Comparison of ENCODE assay signal across 1 cellular context in genomic region chr11:73661035-73661628, GRCh38.
TF ChIP-seq lines count a peak whose summit lies in the region.

No MANE protein-coding gene starts in this region.

TF ChIP-seq in HepG2, 621 proteins besides CTCF, POLR2A, EP300 and RAD21 (continued from another document and continues in another):
- TF ChIP-seq HOMEZ (CRISPR knock-in tag; IDR thresholded peaks at IDR 0.05; ENCODE audit: low read depth) (0 out of 2 replicates have a peak, but pooled peaks have one; percentile 28), CEBPB (IDR thresholded peaks at IDR 0.05; ENCODE audit: borderline replicate concordance, low read depth, low read length) (no peak), PRPF4 (IDR thresholded peaks at IDR 0.05; ENCODE audit: low read depth, low read length, poor library complexity, severe bottlenecking) (peak; percentile 96), KDM5B (CRISPR knock-in tag; IDR thresholded peaks at IDR 0.05; ENCODE audit: borderline replicate concordance) (peak; percentile 58; the same call in 1 of the 2 replicates), MATR3 (CRISPR knock-in tag; IDR thresholded peaks at IDR 0.05) (no peak), ZNF646 (CRISPR knock-in tag; IDR thresholded peaks at IDR 0.05) (0 out of 2 replicates have a peak, but pooled peaks have one; percentile 27), POGZ (CRISPR knock-in tag; IDR thresholded peaks at IDR 0.05) (peak; percentile 86), XRCC5 (optimal IDR thresholded peaks at IDR 0.05; ENCODE audit: low read length) (peak; percentile 17), DRAP1 (CRISPR knock-in tag; IDR thresholded peaks at IDR 0.05) (no peak), PLSCR1 (CRISPR knock-in tag; IDR thresholded peaks at IDR 0.05; ENCODE audit: borderline replicate concordance) (no peak), NFE2L1 (CRISPR knock-in tag; IDR thresholded peaks at IDR 0.05; ENCODE audit: borderline replicate concordance) (peak; percentile 33; the same call in 1 of the 2 replicates), CCDC6 (CRISPR knock-in tag; IDR thresholded peaks at IDR 0.05) (peak; percentile 72), MTA1 (CRISPR knock-in tag; IDR thresholded peaks at IDR 0.05; ENCODE audit: borderline replicate concordance) (no peak), HNF1B (CRISPR knock-in tag; IDR thresholded peaks at IDR 0.05) (0 out of 2 replicates have a peak, but pooled peaks have one; percentile 30), FOXO1 (CRISPR knock-in tag; IDR thresholded peaks at IDR 0.05) (peak; percentile 49), ZNF496 (CRISPR knock-in tag; IDR thresholded peaks at IDR 0.05; ENCODE audit: insufficient replicate concordance) (no peak), TAF15 (IDR thresholded peaks at IDR 0.05; ENCODE audit: low read depth, low read length, poor library complexity, severe bottlenecking) (no peak), ZNF720 (CRISPR knock-in tag; IDR thresholded peaks at IDR 0.05) (no peak), ZNF367 (CRISPR knock-in tag; IDR thresholded peaks at IDR 0.05; ENCODE audit: borderline replicate concordance) (no peak), ZBTB4 (CRISPR knock-in tag; IDR thresholded peaks at IDR 0.05; ENCODE audit: borderline replicate concordance) (peak; percentile 97; the same call in 1 of the 2 replicates), MED8 (CRISPR knock-in tag; IDR thresholded peaks at IDR 0.05; ENCODE audit: insufficient replicate concordance) (peak; percentile 23), AGO2 (optimal IDR thresholded peaks at IDR 0.05; ENCODE audit: low read depth, low read length) (peak; percentile 94), NR1H2 (CRISPR knock-in tag; IDR thresholded peaks at IDR 0.05; ENCODE audit: borderline replicate concordance, low read depth) (0 out of 2 replicates have a peak, but pooled peaks have one; percentile 26), SALL2 (CRISPR knock-in tag; IDR thresholded peaks at IDR 0.05) (no peak), TEAD3 (CRISPR knock-in tag; optimal IDR thresholded peaks at IDR 0.05; ENCODE audit: borderline replicate concordance) (peak; percentile 74), RELA (CRISPR knock-in tag; IDR thresholded peaks at IDR 0.05) (no peak), JUN (CRISPR knock-in tag; IDR thresholded peaks at IDR 0.05) (no peak), CBX5 (CRISPR knock-in tag; IDR thresholded peaks at IDR 0.05; ENCODE audit: borderline replicate concordance) (0 out of 2 replicates have a peak, but pooled peaks have one; percentile 36), ZNF768 (CRISPR knock-in tag; IDR thresholded peaks at IDR 0.05) (0 out of 2 replicates have a peak, but pooled peaks have one; percentile 16), FOSL2 (CRISPR knock-in tag; IDR thresholded peaks at IDR 0.05) (peak; percentile 19; the same call in 1 of the 2 replicates), ZNF687 (CRISPR knock-in tag; IDR thresholded peaks at IDR 0.05) (peak; percentile 68), TERF1 (CRISPR knock-in tag; IDR thresholded peaks at IDR 0.05) (no peak), SNAPC5 (CRISPR knock-in tag; IDR thresholded peaks at IDR 0.05; ENCODE audit: borderline replicate concordance) (no peak), CAMTA2 (CRISPR knock-in tag; IDR thresholded peaks at IDR 0.05; ENCODE audit: borderline replicate concordance) (peak; percentile 34; the same call in 1 of the 2 replicates), ZSCAN31 (CRISPR knock-in tag; IDR thresholded peaks at IDR 0.05; ENCODE audit: low read depth) (no peak), PPARG (CRISPR knock-in tag; conservative IDR thresholded peaks at IDR 0.05) (0 out of 2 replicates have a peak, but pooled peaks have one; percentile 20), E2F1 (CRISPR knock-in tag; IDR thresholded peaks at IDR 0.05) (no peak)
